ENCODE assay signal across 8 cellular contexts in the genomic region with DNA sequence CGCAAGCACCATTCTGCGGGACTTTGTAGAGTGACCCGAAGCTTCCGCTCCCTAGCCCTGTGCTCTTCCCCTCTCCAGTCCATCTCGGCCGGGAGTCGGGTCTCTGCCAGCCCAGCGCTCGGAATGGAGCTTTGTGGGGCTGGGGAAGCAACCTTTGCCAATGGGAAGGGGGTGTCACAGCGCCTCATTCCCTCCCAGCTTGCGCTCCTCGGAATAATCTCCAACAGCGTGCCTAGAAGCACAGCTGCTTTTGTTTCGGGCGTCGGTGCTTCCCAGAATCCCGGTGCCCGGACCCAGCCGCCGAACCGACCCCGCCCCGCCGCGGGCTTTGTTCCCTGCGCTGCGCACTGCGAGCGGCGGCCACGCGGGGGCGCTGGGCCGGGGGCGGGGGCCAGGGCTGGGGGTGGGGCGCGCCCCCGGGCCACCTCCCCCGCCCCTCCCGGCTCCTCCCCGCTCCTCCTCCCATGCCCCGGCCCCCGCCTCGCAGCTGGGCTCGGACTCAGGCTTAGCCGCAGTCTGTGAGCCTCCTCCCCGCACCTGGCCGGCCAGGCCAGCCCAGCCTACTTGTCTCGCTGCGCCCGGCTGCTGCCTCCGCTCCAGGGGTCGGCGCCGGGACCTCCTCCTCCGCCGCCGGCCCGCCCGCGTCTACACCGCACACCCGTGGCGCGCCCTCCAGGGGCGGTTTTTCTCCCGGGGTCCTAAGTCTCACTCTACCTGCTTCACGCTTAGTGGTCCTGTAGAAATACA.
A peak's percentile ranks its signal among the peaks of the same experiment; 100 is the strongest.
DNase-seq lines count a peak whose midpoint lies in the region; ATAC-seq and FAIRE-seq lines count a peak whose summit lies in the region.

No MANE protein-coding gene starts in this region.

- H3K9me3 ChIP-seq in Karpas-422 (ENCODE audit: low read length) = no peaks in the 10 kb centered on the region

- peaks cover 56% of the 10 kb centered on the region for H3K27me3 Mint-ChIP-seq in activated naive CD4-positive, alpha-beta T cell treated with anti-CD3 and anti-CD28 coated beads, Interleukin-2, amount 10 ng/mL, durations not matched to agents 7 days and 5 days

- no peaks in the 10 kb centered on the region for H3K27me3 ChIP-seq in rectal smooth muscle tissue (ENCODE audit: control insufficient read depth, insufficient read depth, low read length)
- no peaks in the 10 kb centered on the region for H3K27me3 ChIP-seq in Karpas-422 (ENCODE audit: low read length)

- H3K27ac Mint-ChIP-seq in activated naive CD4-positive, alpha-beta T cell treated with anti-CD3 and anti-CD28 coated beads, Interleukin-2, amount 10 ng/mL, durations not matched to agents 7 days and 5 days = no peak overlapping the region

- no peaks in the 10 kb centered on the region for H3K36me3 Mint-ChIP-seq in activated naive CD4-positive, alpha-beta T cell treated with anti-CD3 and anti-CD28 coated beads, Interleukin-2, amount 10 ng/mL, durations not matched to agents 7 days and 5 days

- ATAC-seq in HG03159 (IDR thresholded peaks at IDR 0.05; ENCODE audit: unreplicated experiment) (peak; percentile 79), left cardiac atrium (peak; percentile 90 to 92)

- H3K4me3 Mint-ChIP-seq in activated naive CD4-positive, alpha-beta T cell treated with anti-CD3 and anti-CD28 coated beads, Interleukin-2, amount 10 ng/mL, durations not matched to agents 7 days and 5 days = peak overlapping the region; percentile 56

- CTCF ChIA-PET in activated naive CD4-positive, alpha-beta T cell treated with anti-CD3 and anti-CD28 coated beads, Interleukin-2, amount 10 ng/mL, durations not matched to agents 7 days and 5 days (lab: Charles Lee) = interaction anchor here (0.7 to 1.9 kb wide), 4 partner anchors 9 to 237 kb away, joined by 3 to 13 read pairs (median 4); no protein-coding TSS in a partner anchor

- H3K36me3 ChIP-seq in rectal smooth muscle tissue (ENCODE audit: control insufficient read depth, insufficient read depth, low read length) = no peaks in the 10 kb centered on the region
- H3K36me3 ChIP-seq in Karpas-422 (ENCODE audit: insufficient read depth, low read length) = no peaks in the 10 kb centered on the region

- peaks cover 10% of the 10 kb centered on the region for H3K4me1 Mint-ChIP-seq in activated naive CD4-positive, alpha-beta T cell treated with anti-CD3 and anti-CD28 coated beads, Interleukin-2, amount 10 ng/mL, durations not matched to agents 7 days and 5 days

- DNase-seq in NCI-H187 (lab: John Stamatoyannopoulos, UW) (peak; percentile 12 to 62), NCI-H187 treated with DMSO at 0.1 percent for 48 hours (lab: John Stamatoyannopoulos, UW) (no peak), RCC 7860 (ENCODE audit: low spot score) (peak; percentile 3), left cardiac atrium (peak; percentile 72), Karpas-422 (no peak)
- DNase-seq in activated naive CD4-positive, alpha-beta T cell treated with anti-CD3 and anti-CD28 coated beads, Interleukin-2, amount 10 ng/mL, durations not matched to agents 7 days and 5 days = peak; percentile 60

- H3K4me3 ChIP-seq in rectal smooth muscle tissue (ENCODE audit: low read length) (peak overlapping the region; percentile 57), Karpas-422 (ENCODE audit: low read length) (no peak overlapping the region)

- H3K9ac ChIP-seq in rectal smooth muscle tissue (ENCODE audit: low read length) = no peak overlapping the region
- H3K9ac ChIP-seq in Karpas-422 (ENCODE audit: low read length) = no peak overlapping the region

- no peaks in the 10 kb centered on the region for H3K9me2 ChIP-seq in Karpas-422 (replicated peaks; ENCODE audit: insufficient read depth, low read length)

- intact Hi-C loops in left cardiac atrium (cut with DNase I) = no loop called here

- no peaks in the 10 kb centered on the region for H3K79me2 ChIP-seq in Karpas-422 (ENCODE audit: low read length)

- H4K20me1 ChIP-seq in Karpas-422 (ENCODE audit: insufficient read depth, low read depth, low read length) = no peaks in the 10 kb centered on the region

- no peaks in the 10 kb centered on the region for H3K9me3 Mint-ChIP-seq in activated naive CD4-positive, alpha-beta T cell treated with anti-CD3 and anti-CD28 coated beads, Interleukin-2, amount 10 ng/mL, durations not matched to agents 7 days and 5 days

- no peak for FAIRE-seq in RCC 7860 (lab: Jason Lieb, UNC)

- no peaks in the 10 kb centered on the region for H3K4me1 ChIP-seq in rectal smooth muscle tissue (ENCODE audit: control insufficient read depth, insufficient read depth, low read length)
- peaks cover 45% of the 10 kb centered on the region for H3K4me1 ChIP-seq in Karpas-422 (ENCODE audit: low read length)

- H3K27ac ChIP-seq in rectal smooth muscle tissue (ENCODE audit: low read depth, low read length) = no peak overlapping the region
- H3K27ac ChIP-seq in Karpas-422 (ENCODE audit: low read length) = no peak overlapping the region

- H3K4me2 ChIP-seq in Karpas-422 (ENCODE audit: low read depth, low read length, poor library complexity, severe bottlenecking) = no peak overlapping the region

- H2AFZ ChIP-seq in Karpas-422 (ENCODE audit: low read length) = no peak overlapping the region

Comparison
In these comparisons a context has a peak if more than half of its experiments do, and no peak if none do; other contexts are left out.
1. DNase-seq: peak in NCI-H187 (2 of 2), RCC 7860 (single experiment), activated naive CD4-positive, alpha-beta T cell treated with anti-CD3 and anti-CD28 coated beads, Interleukin-2, amount 10 ng/mL, durations not matched to agents 7 days and 5 days (single experiment) and left cardiac atrium (single experiment); none in NCI-H187 treated with DMSO at 0.1 percent for 48 hours (single experiment) and Karpas-422 (single experiment).